ENCODE assay signal across 1 cellular context in genomic region chr5:119991645-119992044, GRCh38.
TF ChIP-seq lines count a peak whose summit lies in the region.

No MANE protein-coding gene starts in this region.

TF ChIP-seq in H1, 55 proteins besides CTCF, POLR2A, EP300 and RAD21 (continued from another document):
- TF ChIP-seq HDAC6 (IDR thresholded peaks at IDR 0.05; ENCODE audit: low read depth, low read length) (no peak), SIN3A (conservative IDR thresholded peaks at IDR 0.05 in 1 of 2, IDR thresholded peaks at IDR 0.05 in 1 of 2; ENCODE audit: low read depth in 1 of 2, low read length in 2 of 2) (no peak), POLR2AphosphoS5 (IDR thresholded peaks at IDR 0.05; ENCODE audit: low read depth, low read length) (no peak), MAFK (IDR thresholded peaks at IDR 0.05; ENCODE audit: low read depth, low read length) (no peak)
- TF ChIP-seq, protein P1, sequence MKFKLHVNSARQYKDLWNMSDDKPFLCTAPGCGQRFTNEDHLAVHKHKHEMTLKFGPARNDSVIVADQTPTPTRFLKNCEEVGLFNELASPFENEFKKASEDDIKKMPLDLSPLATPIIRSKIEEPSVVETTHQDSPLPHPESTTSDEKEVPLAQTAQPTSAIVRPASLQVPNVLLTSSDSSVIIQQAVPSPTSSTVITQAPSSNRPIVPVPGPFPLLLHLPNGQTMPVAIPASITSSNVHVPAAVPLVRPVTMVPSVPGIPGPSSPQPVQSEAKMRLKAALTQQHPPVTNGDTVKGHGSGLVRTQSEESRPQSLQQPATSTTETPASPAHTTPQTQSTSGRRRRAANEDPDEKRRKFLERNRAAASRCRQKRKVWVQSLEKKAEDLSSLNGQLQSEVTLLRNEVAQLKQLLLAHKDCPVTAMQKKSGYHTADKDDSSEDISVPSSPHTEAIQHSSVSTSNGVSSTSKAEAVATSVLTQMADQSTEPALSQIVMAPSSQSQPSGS (IDR thresholded peaks at IDR 0.05; ENCODE audit: low read length) = no peak
